Comparison of ENCODE assay signal across 33 cellular contexts in genomic region chr7:149816794-149817193, GRCh38. TPM values are rescaled to one million over a fixed set of nuclear protein-coding genes. Genes with fewer than 3 reads are reported as not detected.
"Had no signal": no experiment of that assay in that cellular context is flagged by ENCODE, and none has a peak within 500 bp of the region (broad histone marks: within the 10 kb centered on the region; RNA-seq: fewer than 3 reads in every experiment).

No MANE protein-coding gene starts in this region.

- H3K27ac ChIP-seq: brain microvascular endothelial cell, KMS-11, Peyer's patch, VCaP had no signal

- H3K36me3 ChIP-seq: brain microvascular endothelial cell, Peyer's patch had no signal

- H3K9me3 Mint-ChIP-seq: activated B cell treated with CpG ODN at 0.5 μM for 24 hours; activated CD4-positive, alpha-beta memory T cell treated with anti-CD3 and anti-CD28 coated beads for 36 hours; activated naive CD8-positive, alpha-beta T cell treated with anti-CD3 and anti-CD28 coated beads for 36 hours; activated T-cell treated with anti-CD3 and anti-CD28 coated beads, Interleukin-2, amount 50 U/mL, for 72 hours; activated T-helper 17 cell treated with anti-CD3 and anti-CD28 coated beads, Interleukin-2, amount 50 U/mL, for 72 hours had no signal

- H3K9me3 ChIP-seq: Peyer's patch had no signal

- H3K9ac ChIP-seq: KMS-11 had no signal

- H3K4me3 Mint-ChIP-seq: activated B cell treated with CpG ODN at 0.5 μM for 24 hours; activated CD4-positive, alpha-beta memory T cell treated with anti-CD3 and anti-CD28 coated beads for 36 hours; activated naive CD8-positive, alpha-beta T cell treated with anti-CD3 and anti-CD28 coated beads for 36 hours; activated T-cell treated with anti-CD3 and anti-CD28 coated beads, Interleukin-2, amount 50 U/mL, for 72 hours; activated T-helper 17 cell treated with anti-CD3 and anti-CD28 coated beads, Interleukin-2, amount 50 U/mL, for 72 hours had no signal

- DNase-seq: activated B cell treated with CpG ODN at 0.5 μM for 24 hours; activated CD4-positive, alpha-beta memory T cell treated with anti-CD3 and anti-CD28 coated beads for 36 hours; activated CD4-positive, alpha-beta T cell treated with anti-CD3 and anti-CD28 coated beads for 4 hours; activated CD4-positive, alpha-beta T cell treated with anti-CD3 and anti-CD28 coated beads, Interleukin-2, amount 50 U/mL, for 1 hour; activated CD4-positive, CD25-positive, alpha-beta regulatory T cell treated with anti-CD3 and anti-CD28 coated beads, Interleukin-2, amount 50 U/mL, for 72 hours; activated CD8-positive, alpha-beta memory T cell treated with anti-CD3 and anti-CD28 coated beads, Interleukin-2, amount 50 U/mL, for 4 hours; activated effector memory CD4-positive, alpha-beta T cell treated with anti-CD3 and anti-CD28 coated beads, Interleukin-2, amount 50 U/mL, for 16 hours; activated naive CD4-positive, alpha-beta T cell; activated naive CD4-positive, alpha-beta T cell treated with anti-CD3 and anti-CD28 coated beads, Interleukin-2, amount 50 U/mL, for 16 hours; activated naive CD8-positive, alpha-beta T cell treated with anti-CD3 and anti-CD28 coated beads for 36 hours; activated T-cell treated with anti-CD3 and anti-CD28 coated beads for 4 hours; activated T-cell treated with anti-CD3 and anti-CD28 coated beads, Interleukin-2, amount 50 U/mL, for 72 hours; amniotic stem cell; brain microvascular endothelial cell; central memory CD4-positive, alpha-beta T cell; MM.1S; NCI-H1092 treated with DMSO at 0.1 percent for 48 hours; NCI-H187 treated with DMSO at 0.1 percent for 48 hours; NCI-H2081; NCI-H226; NCI-H524 treated with DMSO at 0.1 percent for 48 hours; NK-92 treated with Interleukin-12 subunit alpha and Interleukin-12 subunit beta, amount 100 ng/mL, for 24 hours; PC-3; Peyer's patch; RPMI8226; SIG-M5; SW 1271; T-helper 2 cell; T-helper 9 cell had no signal

- H3K36me3 Mint-ChIP-seq: activated CD4-positive, alpha-beta memory T cell treated with anti-CD3 and anti-CD28 coated beads for 36 hours; activated naive CD8-positive, alpha-beta T cell treated with anti-CD3 and anti-CD28 coated beads for 36 hours had no signal

- H3K4me1 Mint-ChIP-seq: activated B cell treated with CpG ODN at 0.5 μM for 24 hours; activated naive CD8-positive, alpha-beta T cell treated with anti-CD3 and anti-CD28 coated beads for 36 hours; activated T-helper 17 cell treated with anti-CD3 and anti-CD28 coated beads, Interleukin-2, amount 50 U/mL, for 72 hours had no signal

- H3K27me3 Mint-ChIP-seq: activated B cell treated with CpG ODN at 0.5 μM for 24 hours; activated CD4-positive, alpha-beta memory T cell treated with anti-CD3 and anti-CD28 coated beads for 36 hours; activated naive CD8-positive, alpha-beta T cell treated with anti-CD3 and anti-CD28 coated beads for 36 hours; activated T-helper 17 cell treated with anti-CD3 and anti-CD28 coated beads, Interleukin-2, amount 50 U/mL, for 72 hours had no signal

- H3K27ac Mint-ChIP-seq: activated B cell treated with CpG ODN at 0.5 μM for 24 hours; activated CD4-positive, alpha-beta memory T cell treated with anti-CD3 and anti-CD28 coated beads for 36 hours; activated naive CD8-positive, alpha-beta T cell treated with anti-CD3 and anti-CD28 coated beads for 36 hours; activated T-cell treated with anti-CD3 and anti-CD28 coated beads, Interleukin-2, amount 50 U/mL, for 72 hours; activated T-helper 17 cell treated with anti-CD3 and anti-CD28 coated beads, Interleukin-2, amount 50 U/mL, for 72 hours had no signal

- H3K4me3 ChIP-seq: Peyer's patch had no signal

RNA-seq across cellular contexts. Expression of gene ZNF467, which starts 43.4 kb away (rescaled TPM):
- total RNA-seq: LHCN-M2 had no signal
